Comparison of ENCODE assay signal across 8 cellular contexts in genomic region chr2:127637725-127638252, GRCh38. TPM values are rescaled to one million over a fixed set of nuclear protein-coding genes. Genes with fewer than 3 reads are reported as not detected.
DNase-seq lines count a peak whose midpoint lies in the region; ATAC-seq and TF ChIP-seq lines count a peak whose summit lies in the region.

No MANE protein-coding gene starts in this region.

- no peak for TF ChIP-seq CTCF in heart right ventricle (IDR thresholded peaks at IDR 0.05)

- no peak for DNase-seq in activated naive CD8-positive, alpha-beta T cell treated with anti-CD3 and anti-CD28 coated beads, Interleukin-2, amount 50 U/mL, for 24 hours
- DNase-seq in activated CD4-positive, alpha-beta memory T cell treated with anti-CD3 and anti-CD28 coated beads for 36 hours = peak; percentile 30
- peak; percentile 48 to 76 for DNase-seq in heart right ventricle
- DNase-seq in effector CD8-positive, alpha-beta T cell (lab: John Stamatoyannopoulos, UW) = no peak
- no peak for DNase-seq in NCI-H2029 treated with DMSO at 0.1 percent for 48 hours (lab: John Stamatoyannopoulos, UW)

- H3K27ac Mint-ChIP-seq in activated naive CD8-positive, alpha-beta T cell = peak overlapping the region; percentile 73
- H3K27ac Mint-ChIP-seq in activated naive CD8-positive, alpha-beta T cell treated with anti-CD3 and anti-CD28 coated beads, Interleukin-2, amount 50 U/mL, for 24 hours = no peak overlapping the region
- H3K27ac Mint-ChIP-seq in activated CD4-positive, alpha-beta memory T cell treated with anti-CD3 and anti-CD28 coated beads for 36 hours = peak overlapping the region; percentile 74

- POLR2A ChIA-PET in activated CD4-positive, alpha-beta memory T cell treated with anti-CD3 and anti-CD28 coated beads for 36 hours (lab: Charles Lee) = no interaction called here

- WGBS in heart right ventricle, 2 donors = 31% methylated on average over 8 of the region's 8 CpGs

- CTCF ChIA-PET in activated CD4-positive, alpha-beta memory T cell treated with anti-CD3 and anti-CD28 coated beads for 36 hours (lab: Charles Lee) = interaction anchor here (3.6 kb wide), 1 partner anchor 12 kb away, joined by 25 read pairs; no protein-coding TSS in a partner anchor

- no peaks in the 10 kb centered on the region for H3K27me3 Mint-ChIP-seq in activated naive CD8-positive, alpha-beta T cell
- H3K27me3 Mint-ChIP-seq in activated naive CD8-positive, alpha-beta T cell treated with anti-CD3 and anti-CD28 coated beads, Interleukin-2, amount 50 U/mL, for 24 hours = no peaks in the 10 kb centered on the region
- no peaks in the 10 kb centered on the region for H3K27me3 Mint-ChIP-seq in activated CD4-positive, alpha-beta memory T cell treated with anti-CD3 and anti-CD28 coated beads for 36 hours

- H3K4me3 Mint-ChIP-seq in activated naive CD8-positive, alpha-beta T cell = peak overlapping the region; percentile 53
- H3K4me3 Mint-ChIP-seq in activated naive CD8-positive, alpha-beta T cell treated with anti-CD3 and anti-CD28 coated beads, Interleukin-2, amount 50 U/mL, for 24 hours = no peak overlapping the region
- no peak overlapping the region for H3K4me3 Mint-ChIP-seq in activated CD4-positive, alpha-beta memory T cell treated with anti-CD3 and anti-CD28 coated beads for 36 hours

- H3K36me3 ChIP-seq in heart right ventricle (peaks cover 0 to 51% (median 4%) of the 10 kb centered on the region in 9 donors), skeletal muscle tissue (ENCODE audit: control insufficient read depth in 3 of 3, insufficient read depth in 3 of 3, low read length in 3 of 3) (peaks cover 0 to 11% (median 2%) of the 10 kb centered on the region in 3 donors)

- intact Hi-C loops in activated CD4-positive, alpha-beta memory T cell treated with anti-CD3 and anti-CD28 coated beads for 36 hours (cut with micrococcal nuclease) = no loop called here
- intact Hi-C loops in heart right ventricle (cut with DNase I) = loop anchor here in 2 of 10 donors (5.0 to 10.0 kb wide), 2 partner anchors 40 to 57 kb away; partner anchors contain the start of gene LIMS2 (in 1 of the 2)

- H3K4me3 ChIP-seq in heart right ventricle = no peak overlapping the region
- no peak overlapping the region for H3K4me3 ChIP-seq in skeletal muscle tissue (ENCODE audit: low read length in 3 of 3)

- H3K4me1 ChIP-seq in heart right ventricle (peaks cover 25 to 99% (median 61%) of the 10 kb centered on the region in 9 donors), skeletal muscle tissue (ENCODE audit: control insufficient read depth in 3 of 3, insufficient read depth in 3 of 3, low read length in 3 of 3) (peaks cover 21 to 62% (median 30%) of the 10 kb centered on the region in 3 donors)

- H3K9me3 Mint-ChIP-seq in activated naive CD8-positive, alpha-beta T cell (ENCODE audit: low read depth) = no peaks in the 10 kb centered on the region
- H3K9me3 Mint-ChIP-seq in activated naive CD8-positive, alpha-beta T cell treated with anti-CD3 and anti-CD28 coated beads, Interleukin-2, amount 50 U/mL, for 24 hours = no peaks in the 10 kb centered on the region
- H3K9me3 Mint-ChIP-seq in activated CD4-positive, alpha-beta memory T cell treated with anti-CD3 and anti-CD28 coated beads for 36 hours = no peaks in the 10 kb centered on the region

- H3K9ac ChIP-seq in skeletal muscle tissue (ENCODE audit: low read depth in 1 of 3, low read length in 3 of 3) = peak overlapping the region in 1 of 3 donors; percentile 43

- no peaks in the 10 kb centered on the region for H3K9me3 ChIP-seq in heart right ventricle
- H3K9me3 ChIP-seq in skeletal muscle tissue (ENCODE audit: control insufficient read depth in 3 of 3, low read length in 3 of 3) = no peaks in the 10 kb centered on the region

- ATAC-seq in activated naive CD8-positive, alpha-beta T cell treated with anti-CD3 and anti-CD28 coated beads, Interleukin-2, amount 50 U/mL, for 24 hours = no peak
- ATAC-seq in heart right ventricle = peak; percentile 1 to 71 (median 41)
- no peak for ATAC-seq in HG02623 (IDR thresholded peaks at IDR 0.05; ENCODE audit: unreplicated experiment)

- peaks cover 54% of the 10 kb centered on the region for H3K4me1 Mint-ChIP-seq in activated naive CD8-positive, alpha-beta T cell (ENCODE audit: low read depth)
- H3K4me1 Mint-ChIP-seq in activated naive CD8-positive, alpha-beta T cell treated with anti-CD3 and anti-CD28 coated beads, Interleukin-2, amount 50 U/mL, for 24 hours = peaks cover 40% of the 10 kb centered on the region
- H3K4me1 Mint-ChIP-seq in activated CD4-positive, alpha-beta memory T cell treated with anti-CD3 and anti-CD28 coated beads for 36 hours (ENCODE audit: low read depth) = peaks cover 59% of the 10 kb centered on the region

- peak overlapping the region; percentile 65 to 95 (median 88) for H3K27ac ChIP-seq in heart right ventricle
- H3K27ac ChIP-seq in skeletal muscle tissue (ENCODE audit: low read depth, low read length) = peak overlapping the region; percentile 72

- H3K36me3 Mint-ChIP-seq in activated naive CD8-positive, alpha-beta T cell = no peaks in the 10 kb centered on the region
- no peaks in the 10 kb centered on the region for H3K36me3 Mint-ChIP-seq in activated naive CD8-positive, alpha-beta T cell treated with anti-CD3 and anti-CD28 coated beads, Interleukin-2, amount 50 U/mL, for 24 hours (ENCODE audit: low read depth)
- H3K36me3 Mint-ChIP-seq in activated CD4-positive, alpha-beta memory T cell treated with anti-CD3 and anti-CD28 coated beads for 36 hours = no peaks in the 10 kb centered on the region

- no peaks in the 10 kb centered on the region for H3K27me3 ChIP-seq in heart right ventricle
- no peaks in the 10 kb centered on the region for H3K27me3 ChIP-seq in skeletal muscle tissue (ENCODE audit: control insufficient read depth in 3 of 3, insufficient read depth in 3 of 3, low read length in 3 of 3)

RNA-seq across cellular contexts. Expression of gene GPR17, which starts 8.2 kb away (rescaled TPM):
- not detected for total RNA-seq in activated CD4-positive, alpha-beta memory T cell treated with anti-CD3 and anti-CD28 coated beads for 36 hours
- total RNA-seq in heart right ventricle (under 1 TPM in 6 of 10 donors, not detected in 4; 0.22 to 0.59 (median 0.46) TPM), skeletal muscle tissue (1.0 TPM)
- 10 to 100 TPM in 1 of 2 donors, under 1 TPM in 1; 0.28 to 16.5 TPM for polyA plus RNA-seq in heart right ventricle

RNA-seq across cellular contexts. Expression of gene LIMS2, which starts 37.5 kb away (rescaled TPM):
- total RNA-seq in activated CD4-positive, alpha-beta memory T cell treated with anti-CD3 and anti-CD28 coated beads for 36 hours = 10 to 100 TPM; 12.3 to 13.1 TPM
- total RNA-seq in heart right ventricle (100 to 1,000 TPM; 150 to 285 (median 160) TPM), skeletal muscle tissue (5.7 TPM)
- polyA plus RNA-seq in heart right ventricle = 100 to 1,000 TPM; 148 to 687 TPM

Comparison
In these comparisons a context has a peak if more than half of its experiments do, and no peak if none do; other contexts are left out.
1. ATAC-seq: peak in heart right ventricle (8 of 8); none in activated naive CD8-positive, alpha-beta T cell treated with anti-CD3 and anti-CD28 coated beads, Interleukin-2, amount 50 U/mL, for 24 hours (single experiment) and HG02623 (single experiment).
2. DNase-seq: peak in activated CD4-positive, alpha-beta memory T cell treated with anti-CD3 and anti-CD28 coated beads for 36 hours (single experiment) and heart right ventricle (2 of 2); none in activated naive CD8-positive, alpha-beta T cell treated with anti-CD3 and anti-CD28 coated beads, Interleukin-2, amount 50 U/mL, for 24 hours (single experiment), effector CD8-positive, alpha-beta T cell (single experiment) and NCI-H2029 treated with DMSO at 0.1 percent for 48 hours (single experiment).
3. RNA of gene LIMS2, which starts 37.5 kb away (total RNA-seq): 150 to 285 TPM in heart right ventricle; 12.3 to 13.1 TPM in activated CD4-positive, alpha-beta memory T cell treated with anti-CD3 and anti-CD28 coated beads for 36 hours and 5.7 TPM in skeletal muscle tissue (single experiment); every median in the first group is over 10 times any median in the second.